ENCODE assay signal across 27 cellular contexts in the genomic region with DNA sequence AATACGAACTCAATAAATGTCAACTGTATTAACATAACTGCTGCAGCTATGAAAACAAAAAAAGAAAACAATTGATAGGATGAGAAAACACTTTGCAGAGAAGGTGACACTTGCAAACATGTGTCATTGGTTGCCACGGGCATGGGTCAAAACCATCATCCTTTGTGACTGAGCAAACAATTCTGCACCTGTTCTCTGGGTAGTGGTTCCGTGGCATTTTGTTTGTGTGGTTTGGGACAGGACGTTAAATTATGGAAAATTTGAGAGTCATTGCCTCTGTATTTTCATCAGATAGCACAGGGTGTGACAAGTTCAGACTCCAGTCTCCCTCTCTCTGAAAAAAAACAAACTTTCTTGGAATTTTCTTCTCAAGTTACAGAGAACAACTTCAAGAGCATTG.
DNase-seq lines count a peak whose midpoint lies in the region; ATAC-seq, FAIRE-seq and TF ChIP-seq lines count a peak whose summit lies in the region.
"Had no signal": no experiment of that assay in that cellular context is flagged by ENCODE, and none has a peak within 500 bp of the region (broad histone marks: within the 10 kb centered on the region; RNA-seq: fewer than 3 reads in every experiment).

No MANE protein-coding gene starts in this region.

- peak; percentile 20 for ATAC-seq in activated CD4-positive, alpha-beta T cell treated with anti-CD3 and anti-CD28 coated beads for 36 hours
- peak; percentile 43; the same call in 2 of the 3 replicates for ATAC-seq in K562

- H3K9me3 ChIP-seq in OCI-LY1 (ENCODE audit: low read length) (no peaks in the 10 kb centered on the region), K562 (replicated peaks; ENCODE audit: control insufficient read depth, insufficient read depth, low read depth, low read length) (no peaks in the 10 kb centered on the region), thyroid gland (no peaks in the 10 kb centered on the region)
- H3K9me3 ChIP-seq: ascending aorta, neutrophil had no signal

- no peak for TF ChIP-seq EP300 in K562 (IDR thresholded peaks at IDR 0.05; ENCODE audit: low read length)

- H3K4me1 Mint-ChIP-seq in activated CD4-positive, alpha-beta T cell treated with anti-CD3 and anti-CD28 coated beads for 36 hours = peaks cover 20% of the 10 kb centered on the region
- peaks cover 17% of the 10 kb centered on the region for H3K4me1 Mint-ChIP-seq in activated CD4-positive, alpha-beta T cell treated with anti-CD3 and anti-CD28 coated beads, Interleukin-2, amount 10 ng/mL, durations not matched to agents 7 days and 5 days

- TF ChIP-seq CTCF in OCI-LY1 (IDR thresholded peaks at IDR 0.05; ENCODE audit: low read length) (no peak), K562 (IDR thresholded peaks at IDR 0.05 in 2 of 3, conservative IDR thresholded peaks at IDR 0.05 in 1 of 3; ENCODE audit: insufficient read depth in 2 of 3, low read depth in 1 of 3, low read length in 3 of 3) (no peak), thyroid gland (IDR thresholded peaks at IDR 0.05) (no peak)

- no peak for TF ChIP-seq RAD21 in K562 (CRISPR knock-in tag; conservative IDR thresholded peaks at IDR 0.05 in 1 of 2, IDR thresholded peaks at IDR 0.05 in 1 of 2)

- peak overlapping the region; percentile 96 for H3K27ac ChIP-seq in OCI-LY1 (ENCODE audit: low read depth, low read length, poor library complexity, severe bottlenecking)
- no peak overlapping the region for H3K27ac ChIP-seq in K562 (ENCODE audit: extremely low read depth, low read depth, low read length)
- no peak overlapping the region for H3K27ac ChIP-seq in thyroid gland
- H3K27ac ChIP-seq: ascending aorta, neutrophil, PC-9 had no signal

- H3K4me2 ChIP-seq in OCI-LY1 (ENCODE audit: low read length) (peak overlapping the region; percentile 23; the same call in 1 of the 2 replicates), K562 (ENCODE audit: insufficient read depth, low read length) (peak overlapping the region; percentile 41)
- H3K4me2 ChIP-seq: PC-9 had no signal

- H3K27me3 ChIP-seq in OCI-LY1 (ENCODE audit: insufficient read depth, low read length) = no peaks in the 10 kb centered on the region
- H3K27me3 ChIP-seq in K562 (ENCODE audit: control insufficient read depth in 2 of 2, insufficient read depth in 2 of 2, low read length in 2 of 2) = no peaks in the 10 kb centered on the region
- no peaks in the 10 kb centered on the region for H3K27me3 ChIP-seq in thyroid gland
- H3K27me3 ChIP-seq: ascending aorta, neutrophil had no signal

- H3F3A ChIP-seq in OCI-LY1 (ENCODE audit: insufficient read depth, low read length) = no peaks in the 10 kb centered on the region

- CTCF ChIA-PET in activated CD4-positive, alpha-beta T cell treated with anti-CD3 and anti-CD28 coated beads for 36 hours (lab: Charles Lee) = interaction anchor here (0.7 to 0.9 kb wide), 2 partner anchors 16 to 472 kb away, joined by 3 read pairs; a partner anchor contains a TSS
- CTCF ChIA-PET in activated CD4-positive, alpha-beta T cell treated with anti-CD3 and anti-CD28 coated beads, Interleukin-2, amount 10 ng/mL, durations not matched to agents 7 days and 5 days (lab: Charles Lee) = no interaction called here
- CTCF ChIA-PET in K562 (lab: Yijun Ruan, JAX; ENCODE audit: low intra/inter-chr PET ratio) = no interaction called here

- H3K9me2 ChIP-seq in OCI-LY1 (ENCODE audit: low read depth, low read length) = no peaks in the 10 kb centered on the region

- H3K9me1 ChIP-seq in K562 (ENCODE audit: control insufficient read depth, insufficient read depth, low read length) = no peaks in the 10 kb centered on the region

- H4K20me1 ChIP-seq in OCI-LY1 (ENCODE audit: insufficient read depth, low read length) (no peaks in the 10 kb centered on the region), K562 (replicated peaks; ENCODE audit: control insufficient read depth, insufficient read depth, low read length) (no peaks in the 10 kb centered on the region)

- H3K9ac ChIP-seq in OCI-LY1 (ENCODE audit: low read length) = peak overlapping the region; percentile 29; the same call in 1 of the 2 replicates
- no peak overlapping the region for H3K9ac ChIP-seq in K562 (ENCODE audit: insufficient read depth in 1 of 2, low read depth in 2 of 2, low read length in 2 of 2)

- TF ChIP-seq POLR2A in K562 (conservative IDR thresholded peaks at IDR 0.05) = no peak
- no peak for TF ChIP-seq POLR2A in thyroid gland (IDR thresholded peaks at IDR 0.05)

- H3K4me3 ChIP-seq in OCI-LY1 (ENCODE audit: low read depth, low read length, poor library complexity, severe bottlenecking) (no peak overlapping the region), K562 (no peak overlapping the region), thyroid gland (replicated peaks in 1 of 3) (no peak overlapping the region)
- H3K4me3 ChIP-seq: ascending aorta, PC-9 had no signal

- WGBS in K562 (ENCODE audit: insufficient coverage, low coverage, missing lambda C conversion rate) = 0% methylated on average over 4 of the region's 4 CpGs
- 52 to 53% methylated on average over 4 of the region's 4 CpGs for WGBS in thyroid gland, 2 donors

- BruUV-seq in K562 (replicated peaks; lab: Mats Ljungman, UMichigan) = no TSS peak

- peak overlapping the region; percentile 52 for H3K27ac Mint-ChIP-seq in activated CD4-positive, alpha-beta T cell treated with anti-CD3 and anti-CD28 coated beads for 36 hours
- no peak overlapping the region for H3K27ac Mint-ChIP-seq in activated CD4-positive, alpha-beta T cell treated with anti-CD3 and anti-CD28 coated beads, Interleukin-2, amount 10 ng/mL, durations not matched to agents 7 days and 5 days
- H3K27ac Mint-ChIP-seq: dendritic cell treated with granulocyte-macrophage colony-stimulating factor and Interleukin-4, amounts not matched to agents 40 ng/mL and 50 ng/mL, for 4 days; type B pancreatic cell had no signal

- H2AFZ ChIP-seq in OCI-LY1 (ENCODE audit: low read length) (no peak overlapping the region), K562 (ENCODE audit: low read depth, low read length) (0 out of 2 replicates have a peak overlapping the region, but pooled peaks have one; percentile 30)
- H2AFZ ChIP-seq: PC-9 had no signal

- no peaks in the 10 kb centered on the region for H3K36me3 Mint-ChIP-seq in activated CD4-positive, alpha-beta T cell treated with anti-CD3 and anti-CD28 coated beads for 36 hours (ENCODE audit: low read depth)
- no peaks in the 10 kb centered on the region for H3K36me3 Mint-ChIP-seq in activated CD4-positive, alpha-beta T cell treated with anti-CD3 and anti-CD28 coated beads, Interleukin-2, amount 10 ng/mL, durations not matched to agents 7 days and 5 days (ENCODE audit: low read depth)
- H3K36me3 Mint-ChIP-seq: type B pancreatic cell had no signal

- in situ Hi-C loops in K562 (cut with MboI) = no loop called here

- H3K4me1 ChIP-seq in OCI-LY1 (ENCODE audit: insufficient read depth, low read length, severe bottlenecking) = peaks cover 84% of the 10 kb centered on the region
- H3K4me1 ChIP-seq in K562 (replicated peaks in 1 of 2; ENCODE audit: control insufficient read depth in 2 of 2, insufficient read depth in 2 of 2, low read length in 2 of 2) = no peaks in the 10 kb centered on the region; a peak in 1 of 5 replicates
- H3K4me1 ChIP-seq in thyroid gland = peaks cover 0 to 20% of the 10 kb centered on the region in 2 donors
- H3K4me1 ChIP-seq: ascending aorta had no signal

- H3K27me3 Mint-ChIP-seq in activated CD4-positive, alpha-beta T cell treated with anti-CD3 and anti-CD28 coated beads for 36 hours = peaks cover 2% of the 10 kb centered on the region
- H3K27me3 Mint-ChIP-seq in activated CD4-positive, alpha-beta T cell treated with anti-CD3 and anti-CD28 coated beads, Interleukin-2, amount 10 ng/mL, durations not matched to agents 7 days and 5 days = no peaks in the 10 kb centered on the region
- H3K27me3 Mint-ChIP-seq: dendritic cell treated with granulocyte-macrophage colony-stimulating factor and Interleukin-4, amounts not matched to agents 40 ng/mL and 50 ng/mL, for 4 days had no signal

- no peaks in the 10 kb centered on the region for H3K36me3 ChIP-seq in OCI-LY1 (ENCODE audit: insufficient read depth, low read length)
- H3K36me3 ChIP-seq in K562 (ENCODE audit: control insufficient read depth, insufficient read depth, low read length) = no peaks in the 10 kb centered on the region
- no peaks in the 10 kb centered on the region for H3K36me3 ChIP-seq in thyroid gland
- H3K36me3 ChIP-seq: ascending aorta, neutrophil had no signal

- peak; percentile 29 for DNase-seq in activated CD4-positive, alpha-beta T cell treated with anti-CD3 and anti-CD28 coated beads for 36 hours
- DNase-seq in activated CD4-positive, alpha-beta T cell treated with anti-CD3 and anti-CD28 coated beads, Interleukin-2, amount 10 ng/mL, durations not matched to agents 7 days and 5 days = no peak
- DNase-seq in DMS53 (lab: John Stamatoyannopoulos, UW) = peak; percentile 86
- DNase-seq in K562 (ENCODE audit: extremely low read depth in 1 of 4, low spot score in 3 of 4) = no peak
- DNase-seq in hepatic stellate cell (ENCODE audit: low spot score) = no peak
- DNase-seq in thyroid gland = no peak
- DNase-seq in AG08395 (ENCODE audit: low spot score) = no peak
- DNase-seq: activated CD4-positive, CD25-positive, alpha-beta regulatory T cell treated with anti-CD3 and anti-CD28 coated beads, Interleukin-2, amount 50 U/mL, for 72 hours; activated naive CD4-positive, alpha-beta T cell treated with Interleukin-2 at 50 U/mL for 16 hours; C1 segment of cervical spinal cord; Calu3; caudate nucleus; glutamatergic neuron; kidney glomerular epithelial cell; mammary epithelial cell; NCI-H2171 treated with DMSO at 0.1 percent for 48 hours; NCI-H69; SIG-M5; small intestine; stimulated activated CD4-positive, alpha-beta T cell treated with anti-CD3 and anti-CD28 coated beads, Interleukin-4, amount 100 ng/mL, for 24 hours had no signal

- no peak overlapping the region for H3K4me3 Mint-ChIP-seq in activated CD4-positive, alpha-beta T cell treated with anti-CD3 and anti-CD28 coated beads for 36 hours
- no peak overlapping the region for H3K4me3 Mint-ChIP-seq in activated CD4-positive, alpha-beta T cell treated with anti-CD3 and anti-CD28 coated beads, Interleukin-2, amount 10 ng/mL, durations not matched to agents 7 days and 5 days
- H3K4me3 Mint-ChIP-seq: dendritic cell treated with granulocyte-macrophage colony-stimulating factor and Interleukin-4, amounts not matched to agents 40 ng/mL and 50 ng/mL, for 4 days; type B pancreatic cell had no signal

- intact Hi-C loops in activated CD4-positive, alpha-beta T cell treated with anti-CD3 and anti-CD28 coated beads for 36 hours (cut with DNase I, micrococcal nuclease) = loop anchor here in 1 of 2 experiments (5.0 kb wide), 1 partner anchor 129 kb away; no protein-coding TSS in a partner anchor
- intact Hi-C loops in K562 (cut with micrococcal nuclease) (no loop called here), thyroid gland (cut with DNase I) (no loop called here)

- POLR2A ChIA-PET in activated CD4-positive, alpha-beta T cell treated with anti-CD3 and anti-CD28 coated beads for 36 hours (lab: Charles Lee) = interaction anchor here (0.7 kb wide), 1 partner anchor 83 kb away, joined by 3 read pairs; no protein-coding TSS in a partner anchor
- POLR2A ChIA-PET in activated CD4-positive, alpha-beta T cell treated with anti-CD3 and anti-CD28 coated beads, Interleukin-2, amount 10 ng/mL, durations not matched to agents 7 days and 5 days (lab: Charles Lee) = no interaction called here
- POLR2A ChIA-PET in K562 (lab: Yijun Ruan, JAX) = no interaction called here

- no peak for FAIRE-seq in K562 (lab: Jason Lieb, UNC)
- FAIRE-seq: small intestine, TTC549 had no signal

- no peaks in the 10 kb centered on the region for H3K9me3 Mint-ChIP-seq in activated CD4-positive, alpha-beta T cell treated with anti-CD3 and anti-CD28 coated beads for 36 hours (ENCODE audit: low read depth)
- peaks cover 3% of the 10 kb centered on the region for H3K9me3 Mint-ChIP-seq in activated CD4-positive, alpha-beta T cell treated with anti-CD3 and anti-CD28 coated beads, Interleukin-2, amount 10 ng/mL, durations not matched to agents 7 days and 5 days
- H3K9me3 Mint-ChIP-seq: dendritic cell treated with granulocyte-macrophage colony-stimulating factor and Interleukin-4, amounts not matched to agents 40 ng/mL and 50 ng/mL, for 4 days; type B pancreatic cell had no signal

- no peaks in the 10 kb centered on the region for H3K79me2 ChIP-seq in OCI-LY1 (ENCODE audit: insufficient read depth, low read length)
- H3K79me2 ChIP-seq in K562 (ENCODE audit: control insufficient read depth, insufficient read depth, low read length) = no peaks in the 10 kb centered on the region

Comparison
In these comparisons a context has a peak if more than half of its experiments do, and no peak if none do; other contexts are left out.
1. DNase-seq: peak in activated CD4-positive, alpha-beta T cell treated with anti-CD3 and anti-CD28 coated beads for 36 hours (single experiment) and DMS53 (single experiment); none in activated CD4-positive, alpha-beta T cell treated with anti-CD3 and anti-CD28 coated beads, Interleukin-2, amount 10 ng/mL, durations not matched to agents 7 days and 5 days (single experiment), K562 (0 of 4), hepatic stellate cell (single experiment), thyroid gland (0 of 2) and AG08395 (single experiment).